ENCODE assay signal across 18 cellular contexts in genomic region chr16:15519767-15520166, GRCh38.
"Had no signal": no experiment of that assay in that cellular context is flagged by ENCODE, and none has a peak within 500 bp of the region (broad histone marks: within the 10 kb centered on the region; RNA-seq: fewer than 3 reads in every experiment).

No MANE protein-coding gene starts in this region.

- H3K27me3 ChIP-seq: brain microvascular endothelial cell, pancreas, thyroid gland had no signal

- H3K27ac Mint-ChIP-seq: activated CD4-positive, alpha-beta memory T cell treated with anti-CD3 and anti-CD28 coated beads, Interleukin-2, amount 10 ng/mL, durations not matched to agents 7 days and 5 days; activated CD4-positive, alpha-beta T cell treated with anti-CD3 and anti-CD28 coated beads for 36 hours; activated CD8-positive, alpha-beta memory T cell treated with anti-CD3 and anti-CD28 coated beads, Interleukin-2, amount 10 ng/mL, durations not matched to agents 7 days and 5 days; activated naive CD8-positive, alpha-beta T cell treated with anti-CD3 and anti-CD28 coated beads, Interleukin-2, amount 10 ng/mL, durations not matched to agents 7 days and 5 days; memory B cell; naive thymus-derived CD4-positive, alpha-beta T cell; stimulated activated naive B cell treated with anti-CD40 and anti-IgM and Interleukin-4, amounts not matched to agents 10 μg/mL and 1 μg/mL and 100 μg/mL, for 72 hours had no signal

- DNase-seq: activated CD4-positive, alpha-beta memory T cell treated with anti-CD3 and anti-CD28 coated beads, Interleukin-2, amount 10 ng/mL, durations not matched to agents 7 days and 5 days; activated CD4-positive, alpha-beta T cell treated with anti-CD3 and anti-CD28 coated beads for 36 hours; activated CD8-positive, alpha-beta memory T cell treated with anti-CD3 and anti-CD28 coated beads, Interleukin-2, amount 10 ng/mL, durations not matched to agents 7 days and 5 days; activated naive CD8-positive, alpha-beta T cell treated with anti-CD3 and anti-CD28 coated beads, Interleukin-2, amount 10 ng/mL, durations not matched to agents 7 days and 5 days; amygdala; brain microvascular endothelial cell; cortex of kidney; effector CD4-positive, alpha-beta T cell; immature natural killer cell; left ventricle myocardium inferior; mucosa of descending colon; naive thymus-derived CD4-positive, alpha-beta T cell; pancreas; stimulated activated naive B cell treated with anti-CD40 and anti-IgM and Interleukin-4, amounts not matched to agents 10 μg/mL and 1 μg/mL and 100 μg/mL, for 72 hours; SW 1271; T-helper 2 cell; thyroid gland had no signal

- H3K27me3 Mint-ChIP-seq: activated CD4-positive, alpha-beta memory T cell treated with anti-CD3 and anti-CD28 coated beads, Interleukin-2, amount 10 ng/mL, durations not matched to agents 7 days and 5 days; activated CD4-positive, alpha-beta T cell treated with anti-CD3 and anti-CD28 coated beads for 36 hours; activated CD8-positive, alpha-beta memory T cell treated with anti-CD3 and anti-CD28 coated beads, Interleukin-2, amount 10 ng/mL, durations not matched to agents 7 days and 5 days; activated naive CD8-positive, alpha-beta T cell treated with anti-CD3 and anti-CD28 coated beads, Interleukin-2, amount 10 ng/mL, durations not matched to agents 7 days and 5 days; memory B cell; naive thymus-derived CD4-positive, alpha-beta T cell; stimulated activated naive B cell treated with anti-CD40 and anti-IgM and Interleukin-4, amounts not matched to agents 10 μg/mL and 1 μg/mL and 100 μg/mL, for 72 hours had no signal

- H3K9me3 Mint-ChIP-seq: activated CD4-positive, alpha-beta memory T cell treated with anti-CD3 and anti-CD28 coated beads, Interleukin-2, amount 10 ng/mL, durations not matched to agents 7 days and 5 days; activated naive CD8-positive, alpha-beta T cell treated with anti-CD3 and anti-CD28 coated beads, Interleukin-2, amount 10 ng/mL, durations not matched to agents 7 days and 5 days; immature natural killer cell; memory B cell; naive thymus-derived CD4-positive, alpha-beta T cell; stimulated activated naive B cell treated with anti-CD40 and anti-IgM and Interleukin-4, amounts not matched to agents 10 μg/mL and 1 μg/mL and 100 μg/mL, for 72 hours had no signal

- H3K36me3 ChIP-seq: pancreas, thyroid gland had no signal

- H3K36me3 Mint-ChIP-seq: activated CD8-positive, alpha-beta memory T cell treated with anti-CD3 and anti-CD28 coated beads, Interleukin-2, amount 10 ng/mL, durations not matched to agents 7 days and 5 days; activated naive CD8-positive, alpha-beta T cell treated with anti-CD3 and anti-CD28 coated beads, Interleukin-2, amount 10 ng/mL, durations not matched to agents 7 days and 5 days; immature natural killer cell had no signal

- H3K27ac ChIP-seq: brain microvascular endothelial cell, pancreas had no signal

- H3K4me3 ChIP-seq: left ventricle myocardium inferior, mucosa of descending colon, pancreas, thyroid gland had no signal

- H3K9me3 ChIP-seq: left ventricle myocardium inferior, mucosa of descending colon, pancreas, thyroid gland had no signal

- H3K4me3 Mint-ChIP-seq: activated CD4-positive, alpha-beta memory T cell treated with anti-CD3 and anti-CD28 coated beads, Interleukin-2, amount 10 ng/mL, durations not matched to agents 7 days and 5 days; activated CD4-positive, alpha-beta T cell treated with anti-CD3 and anti-CD28 coated beads for 36 hours; activated CD8-positive, alpha-beta memory T cell treated with anti-CD3 and anti-CD28 coated beads, Interleukin-2, amount 10 ng/mL, durations not matched to agents 7 days and 5 days; activated naive CD8-positive, alpha-beta T cell treated with anti-CD3 and anti-CD28 coated beads, Interleukin-2, amount 10 ng/mL, durations not matched to agents 7 days and 5 days; immature natural killer cell; memory B cell; naive thymus-derived CD4-positive, alpha-beta T cell; stimulated activated naive B cell treated with anti-CD40 and anti-IgM and Interleukin-4, amounts not matched to agents 10 μg/mL and 1 μg/mL and 100 μg/mL, for 72 hours had no signal
